Comparison of ENCODE assay signal across 20 cellular contexts in the genomic region with DNA sequence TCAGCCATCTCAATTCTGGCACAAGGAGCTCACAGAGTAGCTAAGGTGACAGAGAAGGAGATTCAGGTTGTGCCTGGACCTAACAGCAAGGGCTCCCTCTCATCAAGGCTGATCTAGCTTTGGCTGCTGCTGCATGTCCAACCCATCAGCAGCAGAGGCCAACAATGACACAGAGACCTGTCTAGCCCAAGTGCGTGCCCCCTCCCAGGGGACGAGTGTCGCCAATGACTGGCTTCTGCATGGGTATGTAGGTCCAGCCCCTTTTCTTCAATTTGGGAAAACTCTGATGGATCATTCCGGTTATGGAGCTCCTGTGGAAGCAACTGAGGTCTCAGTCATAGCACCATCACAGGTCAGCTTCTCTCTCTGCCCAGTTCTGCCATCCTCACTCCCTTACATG.
"Had no signal": no experiment of that assay in that cellular context is flagged by ENCODE, and none has a peak within 500 bp of the region (broad histone marks: within the 10 kb centered on the region; RNA-seq: fewer than 3 reads in every experiment).

No MANE protein-coding gene starts in this region.

- H3K9me3 ChIP-seq: SJCRH30 had no signal

- H3K27me3 ChIP-seq: SJCRH30 had no signal

- H3K4me1 ChIP-seq: SJCRH30 had no signal

- DNase-seq: KBM-7, MV-4-11, NCI-H1048, NCI-H1105 treated with DMSO at 0.1 percent for 48 hours, NCI-H1417 treated with DMSO at 0.1 percent for 48 hours, NCI-H146, NCI-H187, NCI-H2029, NCI-H2081 treated with DMSO at 0.1 percent for 48 hours, NCI-H2171, NCI-H226, NCI-H446, NCI-H510A, NCI-H524 treated with DMSO at 0.1 percent for 48 hours, NCI-H69, NCI-H774, RPMI8226, SHP77, SJCRH30 had no signal

- ATAC-seq: SK-N-SH treated with all-trans-retinoic acid at 6 μM for 48 hours had no signal

- H3K27ac ChIP-seq: SJCRH30 had no signal

- H3K4me3 ChIP-seq: SJCRH30 had no signal

- H3K36me3 ChIP-seq: SJCRH30 had no signal
